Comparison of ENCODE assay signal across 1 cellular context in genomic region chr9:15311607-15312006, GRCh38.
TF ChIP-seq lines count a peak whose summit lies in the region.

No MANE protein-coding gene starts in this region.

TF ChIP-seq in endothelial cell of umbilical vein, 7 proteins besides CTCF, POLR2A, EP300 and RAD21:
- TF ChIP-seq FOS (IDR thresholded peaks at IDR 0.05; ENCODE audit: borderline replicate concordance, insufficient read depth, low read length) (peak; percentile 14), GATA2 (IDR thresholded peaks at IDR 0.05; ENCODE audit: insufficient read depth, insufficient read length, low read depth, low read length) (no peak)
